Comparison of ENCODE assay signal across 13 cellular contexts in the genomic region with DNA sequence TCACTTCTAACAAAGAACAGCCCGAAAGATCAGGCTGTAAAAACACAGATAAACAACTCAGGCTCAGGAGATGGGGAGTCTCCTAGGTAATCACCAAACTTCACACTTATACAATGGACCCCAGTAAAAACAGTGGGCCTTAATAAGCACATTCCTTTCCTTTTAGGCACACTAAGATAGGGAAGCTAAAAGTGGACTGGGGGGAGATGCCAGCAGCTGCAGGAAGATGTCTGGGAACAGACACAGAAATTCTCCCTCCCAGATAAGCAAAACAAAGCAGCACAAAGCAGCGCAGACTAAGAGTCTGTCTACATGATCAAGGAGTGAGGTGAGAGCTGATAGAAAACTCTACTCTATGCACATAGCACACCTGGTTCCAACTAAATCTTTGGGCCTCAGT. TPM values are rescaled to one million over a fixed set of nuclear protein-coding genes. Genes with fewer than 3 reads are reported as not detected.
DNase-seq lines count a peak whose midpoint lies in the region; ATAC-seq, FAIRE-seq and TF ChIP-seq lines count a peak whose summit lies in the region.
"Had no signal": no experiment of that assay in that cellular context is flagged by ENCODE, and none has a peak within 500 bp of the region (broad histone marks: within the 10 kb centered on the region; RNA-seq: fewer than 3 reads in every experiment).

No MANE protein-coding gene starts in this region.

- peak overlapping the region; percentile 87 for H3K27ac ChIP-seq in keratinocyte (ENCODE audit: control insufficient read depth, insufficient read depth, low read length)
- H3K27ac ChIP-seq in tibial artery = peak overlapping the region; percentile 68 to 72
- H3K27ac ChIP-seq: thyroid gland had no signal

- peak overlapping the region; percentile 58 for H3K4me3 Mint-ChIP-seq in chondrocyte (ENCODE audit: unreplicated experiment)
- H3K4me3 Mint-ChIP-seq: activated CD4-positive, alpha-beta T cell treated with anti-CD3 and anti-CD28 coated beads, Interleukin-2, amount 10 ng/mL, durations not matched to agents 24 days and 14 days; immature natural killer cell had no signal

- peak overlapping the region; percentile 70 for H3K9ac ChIP-seq in keratinocyte (ENCODE audit: control insufficient read depth, extremely low read depth, insufficient read depth, low read length)

- no peaks in the 10 kb centered on the region for H3K27me3 Mint-ChIP-seq in chondrocyte (ENCODE audit: low read depth)
- H3K27me3 Mint-ChIP-seq: activated CD4-positive, alpha-beta T cell treated with anti-CD3 and anti-CD28 coated beads, Interleukin-2, amount 10 ng/mL, durations not matched to agents 24 days and 14 days had no signal

- peak overlapping the region; percentile 91 for H3K27ac Mint-ChIP-seq in chondrocyte (ENCODE audit: unreplicated experiment)
- H3K27ac Mint-ChIP-seq: activated CD4-positive, alpha-beta T cell treated with anti-CD3 and anti-CD28 coated beads, Interleukin-2, amount 10 ng/mL, durations not matched to agents 24 days and 14 days; immature natural killer cell had no signal

- DNase-seq in NCI-H226 (peak; percentile 80), chondrocyte (ENCODE audit: low spot score) (no peak), keratinocyte (ENCODE audit: low read depth, low spot score) (no peak), tibial artery (no peak), mesenteric fat pad (ENCODE audit: low spot score) (no peak), NCI-H526 (lab: John Stamatoyannopoulos, UW) (no peak)
- DNase-seq in stimulated activated naive CD8-positive, alpha-beta T cell treated with anti-CD3 and anti-CD28 coated beads, Interleukin-15, Interleukin-2, amounts not matched to agents 100 U/mL and 50 U/mL, for 24 hours = no peak
- DNase-seq: activated CD4-positive, alpha-beta T cell treated with anti-CD3 and anti-CD28 coated beads, Interleukin-2, amount 10 ng/mL, durations not matched to agents 24 days and 14 days; activated naive CD4-positive, alpha-beta T cell; DMS79 treated with DMSO at 0.1 percent for 48 hours; immature natural killer cell; thyroid gland had no signal

- H3K4me3 ChIP-seq in keratinocyte (ENCODE audit: control insufficient read depth in 2 of 3, extremely low read depth in 1 of 3, insufficient read depth in 2 of 3, low read depth in 1 of 3, low read length in 3 of 3) = no peak overlapping the region
- H3K4me3 ChIP-seq in tibial artery = peak overlapping the region; percentile 40 to 48
- H3K4me3 ChIP-seq: thyroid gland had no signal

- no peaks in the 10 kb centered on the region for H3K9me1 ChIP-seq in keratinocyte (ENCODE audit: control insufficient read depth, extremely low read depth, insufficient read depth, low read length)

- dilution Hi-C loops in keratinocyte (cut with MboI; ENCODE audit: extremely low pct_ligation_motif_present, low sequenced_read_pairs) = no loop called here

- ATAC-seq in stimulated activated naive CD8-positive, alpha-beta T cell treated with anti-CD3 and anti-CD28 coated beads, Interleukin-15, Interleukin-2, amounts not matched to agents 100 U/mL and 50 U/mL, for 24 hours = no peak
- ATAC-seq in HG02938 (IDR thresholded peaks at IDR 0.05; ENCODE audit: unreplicated experiment) = no peak

- peaks cover 2% of the 10 kb centered on the region for H3K9me3 Mint-ChIP-seq in chondrocyte (ENCODE audit: low read depth)

- TF ChIP-seq CTCF in chondrocyte (IDR thresholded peaks at IDR 0.05) = no peak
- TF ChIP-seq CTCF in keratinocyte (optimal IDR thresholded peaks at IDR 0.05 in 1 of 3, IDR thresholded peaks at IDR 0.05 in 1 of 3, conservative IDR thresholded peaks at IDR 0.05 in 1 of 3; ENCODE audit: extremely low read depth in 1 of 3, insufficient read depth in 2 of 3, low read length in 3 of 3) = no peak
- TF ChIP-seq CTCF in tibial artery (IDR thresholded peaks at IDR 0.05) = no peak

- intact Hi-C loops in tibial artery (cut with DNase I; ENCODE audit: low total_unique reads) = loop anchor here (10.0 kb wide), 2 partner anchors 98 to 458 kb away; a partner anchor contains a TSS

- H3K36me3 Mint-ChIP-seq in chondrocyte (ENCODE audit: low read depth) = peaks cover 1% of the 10 kb centered on the region

- no peaks in the 10 kb centered on the region for H4K20me1 ChIP-seq in keratinocyte (ENCODE audit: control insufficient read depth, extremely low read depth, insufficient read depth, low read length)

- H3K4me1 Mint-ChIP-seq in chondrocyte (ENCODE audit: low read depth) = peaks cover 65% of the 10 kb centered on the region
- H3K4me1 Mint-ChIP-seq: immature natural killer cell had no signal

- no peaks in the 10 kb centered on the region for H3K79me2 ChIP-seq in keratinocyte (ENCODE audit: control insufficient read depth, insufficient read depth, low read length)

- no peak for FAIRE-seq in keratinocyte (lab: Jason Lieb, UNC)

- H3K27me3 ChIP-seq in keratinocyte (ENCODE audit: control insufficient read depth, extremely low read depth, insufficient read depth, low read length) (no peaks in the 10 kb centered on the region), tibial artery (no peaks in the 10 kb centered on the region)
- H3K27me3 ChIP-seq: thyroid gland had no signal

- H3K9me3 ChIP-seq in keratinocyte (ENCODE audit: control insufficient read depth, low read depth, low read length) (no peaks in the 10 kb centered on the region), tibial artery (no peaks in the 10 kb centered on the region)
- H3K9me3 ChIP-seq: thyroid gland had no signal

- H3K36me3 ChIP-seq in keratinocyte (ENCODE audit: control insufficient read depth in 2 of 2, extremely low read depth in 1 of 2, insufficient read depth in 2 of 2, low read length in 2 of 2) (no peaks in the 10 kb centered on the region), tibial artery (no peaks in the 10 kb centered on the region)
- H3K36me3 ChIP-seq: thyroid gland had no signal

- H3K4me1 ChIP-seq in keratinocyte (ENCODE audit: control insufficient read depth, extremely low read depth, insufficient read depth, low read length) (peaks cover 33% of the 10 kb centered on the region), tibial artery (peaks cover 0 to 38% (median 23%) of the 10 kb centered on the region in 4 donors)
- H3K4me1 ChIP-seq: thyroid gland had no signal

- H3K4me2 ChIP-seq in keratinocyte (ENCODE audit: control insufficient read depth, extremely low read depth, insufficient read depth, low read depth, low read length) = peak overlapping the region; percentile 91

- H2AFZ ChIP-seq in keratinocyte (ENCODE audit: control insufficient read depth, low read length) = peak overlapping the region; percentile 34

RNA-seq across cellular contexts. Expression of a gene that starts 29.0 kb away (rescaled TPM):
- total RNA-seq in chondrocyte (20.3 to 22.0 TPM (median 20.9 TPM) in 3 replicates), mesenteric fat pad (16.8 TPM)
- 11.7 to 16.7 TPM (median 13.7 TPM) in 3 replicates for polyA plus RNA-seq in keratinocyte
- 16.5 TPM for polyA plus RNA-seq in keratinocyte (2011; ENCODE audit: low read depth)
- 10.2 and 18.4 TPM in 2 replicates for polyA plus RNA-seq in keratinocyte (2011; cell fraction: cytosol; rRNA removed)
- 10.2 and 12.7 TPM in 2 replicates for polyA plus RNA-seq in keratinocyte (2011; cell fraction: nucleus; rRNA removed)
- polyA plus RNA-seq in keratinocyte (2012; ENCODE audit: low replicate concordance) = 9.2 and 11.3 TPM in 2 replicates
- polyA minus RNA-seq in keratinocyte = 1.7 to 11.8 TPM (median 7.5 TPM) in 3 replicates
- polyA minus RNA-seq in keratinocyte (2011; cell fraction: cytosol; rRNA and poly(A)+ RNA removed) = 13.6 TPM
- 5.4 and 8.7 TPM in 2 replicates for polyA minus RNA-seq in keratinocyte (2011; cell fraction: nucleus; rRNA and poly(A)+ RNA removed)

Comparison
In these comparisons a context has a peak if more than half of its experiments do, and no peak if none do; other contexts are left out.
1. H3K4me3 ChIP-seq: peak in tibial artery (2 of 2); none in keratinocyte (0 of 3).